In genomic region chr1:94236630-94237290, GRCh38 we compare ENCODE assay signal across 8 cellular contexts. TPM values are rescaled to one million over a fixed set of nuclear protein-coding genes. Genes with fewer than 3 reads are reported as not detected.
A peak's percentile ranks its signal among the peaks of the same experiment; 100 is the strongest.
DNase-seq lines count a peak whose midpoint lies in the region; ATAC-seq and TF ChIP-seq lines count a peak whose summit lies in the region.

No MANE protein-coding gene starts in this region.

- H3K9ac ChIP-seq in MM.1S (ENCODE audit: low read length), result no peak overlapping the region
- H3K9ac ChIP-seq in iPS-20b (ENCODE audit: low read depth, low read length), result peak overlapping the region; percentile 50; the same call in 1 of the 2 replicates

- peak overlapping the region; percentile 69 for H3K4me2 ChIP-seq in MM.1S (ENCODE audit: low read depth, low read length)

- H3K4me3 ChIP-seq in MM.1S (ENCODE audit: low read length), result peak overlapping the region; percentile 54
- H3K4me3 ChIP-seq in astrocyte of the spinal cord (ENCODE audit: low read depth, low read length), result peak overlapping the region; percentile 96
- peak overlapping the region; percentile 73 for H3K4me3 ChIP-seq in iPS-20b (ENCODE audit: low read length)
- peak overlapping the region; percentile 30 to 78 (median 64) for H3K4me3 ChIP-seq in spleen

- no peaks in the 10 kb centered on the region for H3K9me2 ChIP-seq in MM.1S (replicated peaks; ENCODE audit: insufficient read depth, low read length)

- intact Hi-C loops in spleen (cut with DNase I; ENCODE audit: low total_unique reads), result no loop called here

- TF ChIP-seq POLR2A in spleen (IDR thresholded peaks at IDR 0.05), result no peak

- ATAC-seq in GM21576 (IDR thresholded peaks at IDR 0.05; ENCODE audit: unreplicated experiment), result peak; percentile 22

- H3K9me3 ChIP-seq in MM.1S (replicated peaks; ENCODE audit: insufficient read depth, low read length), result no peaks in the 10 kb centered on the region
- H3K9me3 ChIP-seq in iPS-20b (ENCODE audit: insufficient read depth, low read depth, low read length), result no peaks in the 10 kb centered on the region
- peaks cover 0 to under 1% (median 0%) of the 10 kb centered on the region in 8 donors for H3K9me3 ChIP-seq in spleen

- TF ChIP-seq CTCF in MM.1S (IDR thresholded peaks at IDR 0.05; ENCODE audit: low read length) (no peak; the same call in 1 of the 2 replicates), astrocyte of the spinal cord (IDR thresholded peaks at IDR 0.05; ENCODE audit: low read depth, low read length) (peak; percentile 20), spleen (IDR thresholded peaks at IDR 0.05 in 8 of 11, conservative IDR thresholded peaks at IDR 0.05 in 3 of 11) (no peak)

- H3K36me3 ChIP-seq in MM.1S (replicated peaks; ENCODE audit: insufficient read depth, low read length) (no peaks in the 10 kb centered on the region), iPS-20b (ENCODE audit: insufficient read depth, low read depth, low read length) (no peaks in the 10 kb centered on the region), spleen (no peaks in the 10 kb centered on the region)

- H2AFZ ChIP-seq in MM.1S (ENCODE audit: low read length), result peak overlapping the region; percentile 35; the same call in 1 of the 2 replicates

- no peaks in the 10 kb centered on the region for H4K20me1 ChIP-seq in MM.1S (ENCODE audit: insufficient read depth, low read length)

- no peaks in the 10 kb centered on the region for H3F3A ChIP-seq in MM.1S (ENCODE audit: insufficient read depth, low read length)

- DNase-seq in DMS114 treated with DMSO at 0.1 percent for 48 hours (lab: John Stamatoyannopoulos, UW; ENCODE audit: unreplicated experiment) (peak; percentile 24), MM.1S (peak; percentile 24), astrocyte of the spinal cord (ENCODE audit: low read depth, low spot score) (peak; percentile 57), spleen (no peak), OCI-M1 (lab: John Stamatoyannopoulos, UW) (no peak), occipital lobe (lab: John Stamatoyannopoulos, UW) (no peak)

- H3K4me1 ChIP-seq in MM.1S (ENCODE audit: low read length), result no peaks in the 10 kb centered on the region
- H3K4me1 ChIP-seq in iPS-20b (ENCODE audit: insufficient read depth, low read length), result peaks cover 5% of the 10 kb centered on the region
- peaks cover 0 to 42% (median 25%) of the 10 kb centered on the region in 6 donors for H3K4me1 ChIP-seq in spleen

- in situ Hi-C loops in astrocyte of the spinal cord (cut with HindIII; ENCODE audit: low sequenced_read_pairs), result no loop called here

- no peaks in the 10 kb centered on the region for H3K79me2 ChIP-seq in MM.1S (ENCODE audit: low read length)

- 1 to 4% (median 2%) methylated on average over 38 to 39 of the region's 39 CpGs for WGBS in spleen, 5 donors

- H3K27me3 ChIP-seq in MM.1S (replicated peaks; ENCODE audit: insufficient read depth, low read length) (peaks cover 30% of the 10 kb centered on the region), iPS-20b (ENCODE audit: insufficient read depth, low read length) (peaks cover 63% of the 10 kb centered on the region), spleen (replicated peaks in 1 of 7) (peaks cover 0 to 93% (median 22%) of the 10 kb centered on the region in 7 donors)

- H3K27ac ChIP-seq in MM.1S (ENCODE audit: low read length), result no peak overlapping the region
- H3K27ac ChIP-seq in iPS-20b (ENCODE audit: low read length), result no peak overlapping the region
- H3K27ac ChIP-seq in spleen, result peak overlapping the region; percentile 44 to 97 (median 90)

RNA-seq across cellular contexts. Expression of gene ARHGAP29, which starts 0.6 kb away (rescaled TPM):
- 100 to 1,000 TPM in 2 of 7 donors, 10 to 100 TPM in 5; 42.8 to 124 (median 90.9) TPM for total RNA-seq in spleen
- 10 to 100 TPM in 2 of 3 donors, 1 to 10 TPM in 1; 7.3 to 21.2 (median 13.0) TPM for polyA plus RNA-seq in spleen
- 15.4 TPM for total RNA-seq in occipital lobe

Comparison
In these comparisons a context has a peak if more than half of its experiments do, and no peak if none do; other contexts are left out.
1. DNase-seq: peak in DMS114 treated with DMSO at 0.1 percent for 48 hours (single experiment), MM.1S (single experiment) and astrocyte of the spinal cord (single experiment); none in spleen (single experiment), OCI-M1 (single experiment) and occipital lobe (single experiment).
2. H3K27ac ChIP-seq: peak in spleen (8 of 8); none in MM.1S (single experiment) and iPS-20b (single experiment).
3. Peak in every context shown above with its lines, with median percentiles within 50 percentile points of each other: H3K4me3 ChIP-seq.